Comparison of ENCODE assay signal across 21 cellular contexts in genomic region chr2:203875471-203875870, GRCh38. TPM values are rescaled to one million over a fixed set of nuclear protein-coding genes. Genes with fewer than 3 reads are reported as not detected.
DNase-seq lines count a peak whose midpoint lies in the region; ATAC-seq and TF ChIP-seq lines count a peak whose summit lies in the region.
"Had no signal": no experiment of that assay in that cellular context is flagged by ENCODE, and none has a peak within 500 bp of the region (broad histone marks: within the 10 kb centered on the region; RNA-seq: fewer than 3 reads in every experiment).

No MANE protein-coding gene starts in this region.

- H3K4me3 Mint-ChIP-seq in activated CD4-positive, alpha-beta T cell treated with anti-CD3 and anti-CD28 coated beads, Interleukin-2, amount 10 ng/mL, durations not matched to agents 7 days and 5 days = no peak overlapping the region
- peak overlapping the region; percentile 19 to 97 (median 69) for H3K4me3 Mint-ChIP-seq in CD4-positive, CD25-positive, alpha-beta regulatory T cell
- no peak overlapping the region for H3K4me3 Mint-ChIP-seq in T-cell
- no peak overlapping the region for H3K4me3 Mint-ChIP-seq in dendritic cell treated with granulocyte-macrophage colony-stimulating factor and Interleukin-4, amounts not matched to agents 40 ng/mL and 50 ng/mL, for 4 days

- H3K27ac ChIP-seq in CD4-positive, CD25-positive, alpha-beta regulatory T cell (ENCODE audit: insufficient read depth, low read length, poor library complexity, severe bottlenecking) = peak overlapping the region; percentile 95
- H3K27ac ChIP-seq in heart right ventricle = peak overlapping the region in 2 of 10 donors; percentile 19 to 23
- H3K27ac ChIP-seq: BLaER1 had no signal

- H3K4me1 Mint-ChIP-seq in activated CD4-positive, alpha-beta T cell treated with anti-CD3 and anti-CD28 coated beads, Interleukin-2, amount 10 ng/mL, durations not matched to agents 7 days and 5 days = peaks cover 67% of the 10 kb centered on the region
- H3K4me1 Mint-ChIP-seq in CD4-positive, CD25-positive, alpha-beta regulatory T cell = peaks cover 23 to 72% (median 50%) of the 10 kb centered on the region in 4 donors
- peaks cover 52 to 66% (median 58%) of the 10 kb centered on the region in 3 donors for H3K4me1 Mint-ChIP-seq in T-cell
- peaks cover 65% of the 10 kb centered on the region for H3K4me1 Mint-ChIP-seq in dendritic cell treated with granulocyte-macrophage colony-stimulating factor and Interleukin-4, amounts not matched to agents 40 ng/mL and 50 ng/mL, for 4 days (ENCODE audit: low read depth)

- H3K27me3 ChIP-seq in CD4-positive, CD25-positive, alpha-beta regulatory T cell (ENCODE audit: control insufficient read depth, insufficient read depth, low read length) = no peaks in the 10 kb centered on the region
- H3K27me3 ChIP-seq in heart right ventricle = no peaks in the 10 kb centered on the region
- H3K27me3 ChIP-seq: BLaER1 had no signal

- DNase-seq in activated CD4-positive, alpha-beta T cell treated with anti-CD3 and anti-CD28 coated beads, Interleukin-2, amount 50 U/mL, for 48 hours = peak; percentile 53 to 56
- DNase-seq in activated CD4-positive, alpha-beta T cell treated with anti-CD3 and anti-CD28 coated beads, Interleukin-2, amount 10 ng/mL, durations not matched to agents 7 days and 5 days = no peak
- peak in 1 of 3 donors; percentile 70 for DNase-seq in CD4-positive, CD25-positive, alpha-beta regulatory T cell
- DNase-seq in T-cell (no peak), heart right ventricle (no peak), NCI-H774 (lab: John Stamatoyannopoulos, UW) (no peak)
- DNase-seq: DMS79; MM.1S; NCI-H1092; NCI-H1436 treated with DMSO at 0.1 percent for 48 hours; NCI-H2081; NCI-H2171 treated with DMSO at 0.1 percent for 48 hours; NK-92 treated with Interleukin-12 subunit alpha and Interleukin-12 subunit beta, amount 100 ng/mL, for 24 hours; Right ventricle myocardium superior had no signal

- 93 to 97% methylated on average over 4 of the region's 4 CpGs for WGBS in heart right ventricle, 2 donors

- ATAC-seq in CD4-positive, CD25-positive, alpha-beta regulatory T cell (ENCODE audit: low read depth in 2 of 2) = no peak
- ATAC-seq in T-cell (replicated peaks in 1 of 4) = no peak
- ATAC-seq in heart right ventricle = no peak

- POLR2A ChIA-PET in activated CD4-positive, alpha-beta T cell treated with anti-CD3 and anti-CD28 coated beads, Interleukin-2, amount 10 ng/mL, durations not matched to agents 7 days and 5 days (lab: Charles Lee) = interaction anchor here (0.7 kb wide), 1 partner anchor 171 kb away, joined by 3 read pairs; no protein-coding TSS in a partner anchor
- POLR2A ChIA-PET in T-cell (lab: Charles Lee) = interaction anchor here in 1 of 2 donors (0.7 kb wide), 1 partner anchor 48 kb away, joined by 4 read pairs; no protein-coding TSS in a partner anchor

- TF ChIP-seq CTCF in heart right ventricle (IDR thresholded peaks at IDR 0.05) = no peak

- peaks cover 51% of the 10 kb centered on the region for H3K36me3 Mint-ChIP-seq in activated CD4-positive, alpha-beta T cell treated with anti-CD3 and anti-CD28 coated beads, Interleukin-2, amount 10 ng/mL, durations not matched to agents 7 days and 5 days (ENCODE audit: low read depth)
- H3K36me3 Mint-ChIP-seq in CD4-positive, CD25-positive, alpha-beta regulatory T cell = peaks cover 49% of the 10 kb centered on the region
- H3K36me3 Mint-ChIP-seq in T-cell = peaks cover 34% of the 10 kb centered on the region
- no peaks in the 10 kb centered on the region for H3K36me3 Mint-ChIP-seq in dendritic cell treated with granulocyte-macrophage colony-stimulating factor and Interleukin-4, amounts not matched to agents 40 ng/mL and 50 ng/mL, for 4 days (ENCODE audit: low read depth)

- intact Hi-C loops in dendritic cell treated with granulocyte-macrophage colony-stimulating factor and Interleukin-4, amounts not matched to agents 40 ng/mL and 50 ng/mL, for 4 days (cut with micrococcal nuclease) = no loop called here
- intact Hi-C loops in heart right ventricle (cut with DNase I) = no loop called here

- no peaks in the 10 kb centered on the region for H3K27me3 Mint-ChIP-seq in activated CD4-positive, alpha-beta T cell treated with anti-CD3 and anti-CD28 coated beads, Interleukin-2, amount 10 ng/mL, durations not matched to agents 7 days and 5 days
- H3K27me3 Mint-ChIP-seq in CD4-positive, CD25-positive, alpha-beta regulatory T cell = no peaks in the 10 kb centered on the region
- H3K27me3 Mint-ChIP-seq in T-cell = no peaks in the 10 kb centered on the region
- H3K27me3 Mint-ChIP-seq in dendritic cell treated with granulocyte-macrophage colony-stimulating factor and Interleukin-4, amounts not matched to agents 40 ng/mL and 50 ng/mL, for 4 days = no peaks in the 10 kb centered on the region

- H3K27ac Mint-ChIP-seq in activated CD4-positive, alpha-beta T cell treated with anti-CD3 and anti-CD28 coated beads, Interleukin-2, amount 10 ng/mL, durations not matched to agents 7 days and 5 days = no peak overlapping the region
- peak overlapping the region; percentile 72 to 99 (median 85) for H3K27ac Mint-ChIP-seq in CD4-positive, CD25-positive, alpha-beta regulatory T cell
- peak overlapping the region; percentile 62 to 74 for H3K27ac Mint-ChIP-seq in T-cell
- H3K27ac Mint-ChIP-seq in dendritic cell treated with granulocyte-macrophage colony-stimulating factor and Interleukin-4, amounts not matched to agents 40 ng/mL and 50 ng/mL, for 4 days = peak overlapping the region; percentile 54

- H3K9me3 Mint-ChIP-seq in activated CD4-positive, alpha-beta T cell treated with anti-CD3 and anti-CD28 coated beads, Interleukin-2, amount 10 ng/mL, durations not matched to agents 7 days and 5 days = peaks cover 15% of the 10 kb centered on the region
- H3K9me3 Mint-ChIP-seq in CD4-positive, CD25-positive, alpha-beta regulatory T cell = peaks cover 0 to 2% (median 0%) of the 10 kb centered on the region in 7 donors
- peaks cover 0 to 3% (median 0%) of the 10 kb centered on the region in 3 donors for H3K9me3 Mint-ChIP-seq in T-cell
- H3K9me3 Mint-ChIP-seq in dendritic cell treated with granulocyte-macrophage colony-stimulating factor and Interleukin-4, amounts not matched to agents 40 ng/mL and 50 ng/mL, for 4 days = peaks cover 9% of the 10 kb centered on the region

- H3K36me3 ChIP-seq in CD4-positive, CD25-positive, alpha-beta regulatory T cell (ENCODE audit: control insufficient read depth, insufficient read depth, low read length) = peaks cover 47% of the 10 kb centered on the region
- H3K36me3 ChIP-seq in heart right ventricle = no peaks in the 10 kb centered on the region
- H3K36me3 ChIP-seq: BLaER1 had no signal

- CTCF ChIA-PET in activated CD4-positive, alpha-beta T cell treated with anti-CD3 and anti-CD28 coated beads, Interleukin-2, amount 10 ng/mL, durations not matched to agents 7 days and 5 days (lab: Charles Lee) = interaction anchor here (0.7 to 5.3 kb wide), 6 partner anchors 11 to 34 kb away, joined by 3 to 20 read pairs (median 5); no protein-coding TSS in a partner anchor
- CTCF ChIA-PET in T-cell (lab: Charles Lee) = interaction anchor here in 1 of 2 donors (0.8 kb wide), 1 partner anchor 10 kb away, joined by 3 read pairs; no protein-coding TSS in a partner anchor

- no peaks in the 10 kb centered on the region for H3K9me3 ChIP-seq in CD4-positive, CD25-positive, alpha-beta regulatory T cell (ENCODE audit: control insufficient read depth in 2 of 2, low read length in 2 of 2)
- no peaks in the 10 kb centered on the region for H3K9me3 ChIP-seq in heart right ventricle
- H3K9me3 ChIP-seq: BLaER1 had no signal

- H3K4me3 ChIP-seq in CD4-positive, CD25-positive, alpha-beta regulatory T cell (ENCODE audit: low read depth, low read length) = no peak overlapping the region
- no peak overlapping the region for H3K4me3 ChIP-seq in heart right ventricle
- H3K4me3 ChIP-seq: BLaER1 had no signal

- peaks cover 89% of the 10 kb centered on the region for H3K4me1 ChIP-seq in CD4-positive, CD25-positive, alpha-beta regulatory T cell (ENCODE audit: control insufficient read depth, insufficient read depth, low read length, poor library complexity, severe bottlenecking)
- peaks cover 0 to 19% (median 0%) of the 10 kb centered on the region in 9 donors for H3K4me1 ChIP-seq in heart right ventricle

RNA-seq across cellular contexts. Expression of gene CTLA4, which starts 7.9 kb away (rescaled TPM):
- 10 to 100 TPM; 20.1 to 22.7 TPM for total RNA-seq in activated CD4-positive, alpha-beta T cell treated with anti-CD3 and anti-CD28 coated beads, Interleukin-2, amount 10 ng/mL, durations not matched to agents 7 days and 5 days
- 459 TPM for total RNA-seq in CD4-positive, CD25-positive, alpha-beta regulatory T cell
- 10 to 100 TPM; 52.1 to 79.2 (median 55.7) TPM for polyA plus RNA-seq in CD4-positive, CD25-positive, alpha-beta regulatory T cell
- 10 to 100 TPM; 11.9 to 56.2 (median 14.8) TPM for total RNA-seq in T-cell
- 1 to 10 TPM in 2 of 10 donors, under 1 TPM in 4, not detected in 4; 0.17 to 1.6 (median 0.72) TPM for total RNA-seq in heart right ventricle
- under 1 TPM; 0.13 to 0.29 TPM for polyA plus RNA-seq in heart right ventricle
- total RNA-seq: A673, H4, LHCN-M2, NCI-H460, OCI-LY7 had no signal

Comparison
In these comparisons a context has a peak if more than half of its experiments do, and no peak if none do; other contexts are left out.
1. DNase-seq: peak in activated CD4-positive, alpha-beta T cell treated with anti-CD3 and anti-CD28 coated beads, Interleukin-2, amount 50 U/mL, for 48 hours (2 of 2); none in activated CD4-positive, alpha-beta T cell treated with anti-CD3 and anti-CD28 coated beads, Interleukin-2, amount 10 ng/mL, durations not matched to agents 7 days and 5 days (single experiment), T-cell (0 of 34), heart right ventricle (0 of 2) and NCI-H774 (single experiment).
2. H3K4me3 Mint-ChIP-seq: peak in CD4-positive, CD25-positive, alpha-beta regulatory T cell (4 of 4); none in activated CD4-positive, alpha-beta T cell treated with anti-CD3 and anti-CD28 coated beads, Interleukin-2, amount 10 ng/mL, durations not matched to agents 7 days and 5 days (single experiment), T-cell (0 of 3) and dendritic cell treated with granulocyte-macrophage colony-stimulating factor and Interleukin-4, amounts not matched to agents 40 ng/mL and 50 ng/mL, for 4 days (single experiment).